Comparison of ENCODE assay signal across 9 cellular contexts in the genomic region with DNA sequence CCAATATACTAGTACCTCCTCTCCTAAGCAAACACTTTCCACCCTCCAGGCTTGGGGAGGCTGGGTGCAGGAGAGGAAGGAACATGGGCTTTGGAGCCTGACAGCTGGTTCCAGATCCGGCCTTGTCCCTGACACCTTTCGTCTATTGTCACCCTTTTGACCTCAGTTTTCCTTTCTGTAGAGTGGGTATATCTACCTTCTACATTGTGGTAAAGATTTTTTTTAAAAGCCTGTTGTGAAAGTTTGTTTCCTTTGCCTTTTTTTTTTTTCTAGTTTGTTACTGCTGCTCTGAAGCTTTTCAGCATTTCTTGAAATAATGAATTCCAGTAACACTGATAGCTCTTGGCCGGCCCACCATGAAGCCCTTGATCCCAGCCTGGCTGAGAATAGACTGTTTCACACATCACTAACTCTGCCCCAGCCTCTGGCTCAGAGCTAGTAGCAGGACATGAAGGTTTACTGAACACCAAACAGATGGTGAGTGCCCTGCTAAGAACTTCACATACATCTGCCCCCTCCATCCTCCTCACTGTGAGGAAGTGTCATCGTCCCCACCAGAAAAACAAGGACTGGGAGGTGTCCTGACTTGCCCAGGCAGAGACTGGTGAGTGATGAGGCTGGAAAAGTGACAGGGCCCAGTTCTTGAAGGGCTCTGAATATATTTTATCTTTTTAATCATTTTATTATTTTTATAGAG. TPM values are rescaled to one million over a fixed set of nuclear protein-coding genes. Genes with fewer than 3 reads are reported as not detected.
DNase-seq lines count a peak whose midpoint lies in the region; ATAC-seq and TF ChIP-seq lines count a peak whose summit lies in the region.
"Had no signal": no experiment of that assay in that cellular context is flagged by ENCODE, and none has a peak within 500 bp of the region (broad histone marks: within the 10 kb centered on the region; RNA-seq: fewer than 3 reads in every experiment).

No MANE protein-coding gene starts in this region.

- H3K27me3 ChIP-seq in heart right ventricle: no peaks in the 10 kb centered on the region

- peak; percentile 61 for ATAC-seq in effector memory CD8-positive, alpha-beta T cell (replicated peaks)
- no peak for ATAC-seq in stimulated activated effector memory CD8-positive, alpha-beta T cell treated with anti-CD3 and anti-CD28 coated beads, Interleukin-12 subunit alpha, Interleukin-12 subunit beta, amount 100 ng/mL, for 72 hours
- no peak for ATAC-seq in heart right ventricle
- ATAC-seq: GM23338 had no signal

- no peaks in the 10 kb centered on the region for H3K27me3 Mint-ChIP-seq in activated naive CD4-positive, alpha-beta T cell treated with anti-CD3 and anti-CD28 coated beads for 36 hours (ENCODE audit: low read depth)
- peaks cover 0 to 7% of the 10 kb centered on the region in 2 donors for H3K27me3 Mint-ChIP-seq in effector memory CD8-positive, alpha-beta T cell

- no peaks in the 10 kb centered on the region for H3K36me3 Mint-ChIP-seq in activated naive CD4-positive, alpha-beta T cell treated with anti-CD3 and anti-CD28 coated beads for 36 hours (ENCODE audit: low read depth)
- H3K36me3 Mint-ChIP-seq in effector memory CD8-positive, alpha-beta T cell (ENCODE audit: insufficient read depth): peaks cover 3% of the 10 kb centered on the region
- H3K36me3 Mint-ChIP-seq in stimulated activated effector memory CD8-positive, alpha-beta T cell treated with anti-CD3 and anti-CD28 coated beads, Interleukin-12 subunit alpha, Interleukin-12 subunit beta, amount 100 ng/mL, for 72 hours: no peaks in the 10 kb centered on the region

- CTCF ChIA-PET in activated naive CD4-positive, alpha-beta T cell treated with anti-CD3 and anti-CD28 coated beads for 36 hours (lab: Charles Lee): interaction anchor here (0.5 to 2.4 kb wide), 14 partner anchors 9 to 186 kb away, joined by 3 to 9 read pairs (median 4); a partner anchor contains a TSS

- no peak overlapping the region for H3K4me3 ChIP-seq in heart right ventricle
- H3K4me3 ChIP-seq: GM23338 had no signal

- no peaks in the 10 kb centered on the region for H3K9me3 Mint-ChIP-seq in activated naive CD4-positive, alpha-beta T cell treated with anti-CD3 and anti-CD28 coated beads for 36 hours
- H3K9me3 Mint-ChIP-seq in effector memory CD8-positive, alpha-beta T cell: no peaks in the 10 kb centered on the region
- H3K9me3 Mint-ChIP-seq in stimulated activated effector memory CD8-positive, alpha-beta T cell treated with anti-CD3 and anti-CD28 coated beads, Interleukin-12 subunit alpha, Interleukin-12 subunit beta, amount 100 ng/mL, for 72 hours: no peaks in the 10 kb centered on the region
- H3K9me3 Mint-ChIP-seq: GM23338 had no signal

- TF ChIP-seq CTCF in heart right ventricle (IDR thresholded peaks at IDR 0.05): no peak

- peak overlapping the region; percentile 34 for H3K4me3 Mint-ChIP-seq in activated naive CD4-positive, alpha-beta T cell treated with anti-CD3 and anti-CD28 coated beads for 36 hours
- H3K4me3 Mint-ChIP-seq in effector memory CD8-positive, alpha-beta T cell: peak overlapping the region; percentile 52 to 72
- peak overlapping the region; percentile 54 for H3K4me3 Mint-ChIP-seq in stimulated activated effector memory CD8-positive, alpha-beta T cell treated with anti-CD3 and anti-CD28 coated beads, Interleukin-12 subunit alpha, Interleukin-12 subunit beta, amount 100 ng/mL, for 72 hours
- H3K4me3 Mint-ChIP-seq: GM23338 had no signal

- peaks cover 76% of the 10 kb centered on the region for H3K4me1 Mint-ChIP-seq in activated naive CD4-positive, alpha-beta T cell treated with anti-CD3 and anti-CD28 coated beads for 36 hours (ENCODE audit: low read depth)
- H3K4me1 Mint-ChIP-seq in effector memory CD8-positive, alpha-beta T cell (ENCODE audit: low read depth in 2 of 2): peaks cover 37 to 40% of the 10 kb centered on the region in 2 donors
- H3K4me1 Mint-ChIP-seq in stimulated activated effector memory CD8-positive, alpha-beta T cell treated with anti-CD3 and anti-CD28 coated beads, Interleukin-12 subunit alpha, Interleukin-12 subunit beta, amount 100 ng/mL, for 72 hours: peaks cover 79% of the 10 kb centered on the region

- DNase-seq in activated naive CD4-positive, alpha-beta T cell treated with anti-CD3 and anti-CD28 coated beads for 36 hours: no peak
- DNase-seq in activated naive CD4-positive, alpha-beta T cell (lab: John Stamatoyannopoulos, UW): no peak
- DNase-seq in NCI-H82 treated with DMSO at 0.1 percent for 48 hours (lab: John Stamatoyannopoulos, UW; ENCODE audit: unreplicated experiment): peak; percentile 71
- no peak for DNase-seq in effector memory CD8-positive, alpha-beta T cell
- DNase-seq in stimulated activated effector memory CD8-positive, alpha-beta T cell treated with anti-CD3 and anti-CD28 coated beads, Interleukin-12 subunit alpha, Interleukin-12 subunit beta, amount 100 ng/mL, for 72 hours (ENCODE audit: low spot score in 2 of 2): no peak
- no peak for DNase-seq in heart right ventricle
- no peak for DNase-seq in NCI-H748 (lab: John Stamatoyannopoulos, UW; ENCODE audit: unreplicated experiment)
- no peak for DNase-seq in SW480 (ENCODE audit: low spot score)

- no peaks in the 10 kb centered on the region for H3K36me3 ChIP-seq in heart right ventricle

- peaks cover 0 to 52% (median 15%) of the 10 kb centered on the region in 9 donors for H3K4me1 ChIP-seq in heart right ventricle

- intact Hi-C loops in activated naive CD4-positive, alpha-beta T cell treated with anti-CD3 and anti-CD28 coated beads for 36 hours (cut with micrococcal nuclease): loop anchor here (2.0 kb wide), 1 partner anchor 42 kb away; no protein-coding TSS in a partner anchor
- intact Hi-C loops in heart right ventricle (cut with DNase I): loop anchor here in 2 of 10 donors (5.0 kb wide), 1 partner anchor 40 kb away; no protein-coding TSS in a partner anchor

- H3K9me3 ChIP-seq in heart right ventricle: no peaks in the 10 kb centered on the region

- 82 to 83% methylated on average over 4 of the region's 4 CpGs for WGBS in heart right ventricle, 2 donors

- peak overlapping the region in 5 of 10 donors; percentile 9 to 68 (median 54) for H3K27ac ChIP-seq in heart right ventricle

- H3K27ac Mint-ChIP-seq in activated naive CD4-positive, alpha-beta T cell treated with anti-CD3 and anti-CD28 coated beads for 36 hours: peak overlapping the region; percentile 85
- peak overlapping the region; percentile 81 to 93 for H3K27ac Mint-ChIP-seq in effector memory CD8-positive, alpha-beta T cell
- peak overlapping the region; percentile 91 for H3K27ac Mint-ChIP-seq in stimulated activated effector memory CD8-positive, alpha-beta T cell treated with anti-CD3 and anti-CD28 coated beads, Interleukin-12 subunit alpha, Interleukin-12 subunit beta, amount 100 ng/mL, for 72 hours

RNA-seq across cellular contexts. Expression of a gene that starts 33.1 kb away (rescaled TPM):
- 10 to 100 TPM; 69.5 to 74.6 TPM for total RNA-seq in activated naive CD4-positive, alpha-beta T cell treated with anti-CD3 and anti-CD28 coated beads for 36 hours
- total RNA-seq in heart right ventricle: 100 to 1,000 TPM in 3 of 10 donors, 10 to 100 TPM in 7; 44.7 to 148 (median 83.4) TPM
- polyA plus RNA-seq in heart right ventricle: 100 to 1,000 TPM in 1 of 2 donors, 10 to 100 TPM in 1; 73.6 to 217 TPM
